Comparison of ENCODE assay signal across 11 cellular contexts in genomic region chr10:122490786-122491680, GRCh38. TPM values are rescaled to one million over a fixed set of nuclear protein-coding genes. Genes with fewer than 3 reads are reported as not detected.
A peak's percentile ranks its signal among the peaks of the same experiment; 100 is the strongest.
DNase-seq lines count a peak whose midpoint lies in the region; ATAC-seq and TF ChIP-seq lines count a peak whose summit lies in the region.
"Had no signal": no experiment of that assay in that cellular context is flagged by ENCODE, and none has a peak within 500 bp of the region (broad histone marks: within the 10 kb centered on the region; RNA-seq: fewer than 3 reads in every experiment).

No MANE protein-coding gene starts in this region.

- peak; percentile 31 for DNase-seq in ELF-1 (ENCODE audit: low read depth, low spot score)
- DNase-seq in activated CD4-positive, alpha-beta T cell treated with anti-CD3 and anti-CD28 coated beads, Interleukin-2, amount 10 ng/mL, durations not matched to agents 24 days and 14 days = peak; percentile 71
- peak; percentile 5 to 15 (median 8) for DNase-seq in effector memory CD4-positive, alpha-beta T cell
- DNase-seq in NCI-H2029 treated with DMSO at 0.1 percent for 48 hours (lab: John Stamatoyannopoulos, UW) = no peak
- DNase-seq in GM10266 (ENCODE audit: extremely low spot score) = no peak

- no peak overlapping the region for H3K4me3 ChIP-seq in effector memory CD4-positive, alpha-beta T cell (ENCODE audit: insufficient read depth, low read depth, low read length, poor library complexity, severe bottlenecking)
- H3K4me3 ChIP-seq in skeletal muscle tissue (ENCODE audit: low read length in 3 of 3) = no peak overlapping the region
- H3K4me3 ChIP-seq: heart left ventricle, upper lobe of left lung had no signal

- no peak overlapping the region for H3K27ac Mint-ChIP-seq in activated CD4-positive, alpha-beta T cell treated with anti-CD3 and anti-CD28 coated beads, Interleukin-2, amount 10 ng/mL, durations not matched to agents 24 days and 14 days
- H3K27ac Mint-ChIP-seq: activated naive CD4-positive, alpha-beta T cell treated with anti-CD3 and anti-CD28 coated beads, Interleukin-2, amount 50 U/mL, for 24 hours had no signal

- no peak overlapping the region for H3K9ac ChIP-seq in skeletal muscle tissue (ENCODE audit: low read depth in 1 of 3, low read length in 3 of 3)

- H3K4me1 Mint-ChIP-seq in activated CD4-positive, alpha-beta T cell treated with anti-CD3 and anti-CD28 coated beads, Interleukin-2, amount 10 ng/mL, durations not matched to agents 24 days and 14 days = peaks cover 12% of the 10 kb centered on the region

- intact Hi-C loops in activated CD4-positive, alpha-beta T cell treated with anti-CD3 and anti-CD28 coated beads, Interleukin-2, amount 10 ng/mL, durations not matched to agents 24 days and 14 days (cut with micrococcal nuclease) = no loop called here

- ATAC-seq in GM21723 (IDR thresholded peaks at IDR 0.05; ENCODE audit: unreplicated experiment) = no peak
- no peak for ATAC-seq in GM19455 (IDR thresholded peaks at IDR 0.05; ENCODE audit: unreplicated experiment)
- ATAC-seq: heart left ventricle had no signal

- H3K36me3 Mint-ChIP-seq in activated CD4-positive, alpha-beta T cell treated with anti-CD3 and anti-CD28 coated beads, Interleukin-2, amount 10 ng/mL, durations not matched to agents 24 days and 14 days (ENCODE audit: low read depth) = no peaks in the 10 kb centered on the region
- H3K36me3 Mint-ChIP-seq: activated naive CD4-positive, alpha-beta T cell treated with anti-CD3 and anti-CD28 coated beads, Interleukin-2, amount 50 U/mL, for 24 hours had no signal

- H3K27ac ChIP-seq in effector memory CD4-positive, alpha-beta T cell (ENCODE audit: insufficient read depth, low read length, poor library complexity, severe bottlenecking) = no peak overlapping the region
- H3K27ac ChIP-seq in skeletal muscle tissue (ENCODE audit: low read depth, low read length) = peak overlapping the region; percentile 29
- H3K27ac ChIP-seq: upper lobe of left lung had no signal

- H3K4me1 ChIP-seq in effector memory CD4-positive, alpha-beta T cell (ENCODE audit: control insufficient read depth, insufficient read depth, low read length, poor library complexity, severe bottlenecking) = peaks cover 10% of the 10 kb centered on the region
- peaks cover 26 to 37% (median 36%) of the 10 kb centered on the region in 3 donors for H3K4me1 ChIP-seq in skeletal muscle tissue (ENCODE audit: control insufficient read depth in 3 of 3, insufficient read depth in 3 of 3, low read length in 3 of 3)

- no peak overlapping the region for H3K4me3 Mint-ChIP-seq in activated CD4-positive, alpha-beta T cell treated with anti-CD3 and anti-CD28 coated beads, Interleukin-2, amount 10 ng/mL, durations not matched to agents 24 days and 14 days
- H3K4me3 Mint-ChIP-seq: activated naive CD4-positive, alpha-beta T cell treated with anti-CD3 and anti-CD28 coated beads, Interleukin-2, amount 50 U/mL, for 24 hours had no signal

- no peaks in the 10 kb centered on the region for H3K36me3 ChIP-seq in effector memory CD4-positive, alpha-beta T cell (ENCODE audit: control insufficient read depth, insufficient read depth, low read length)
- H3K36me3 ChIP-seq in skeletal muscle tissue (ENCODE audit: control insufficient read depth in 3 of 3, insufficient read depth in 3 of 3, low read length in 3 of 3) = peaks cover 0 to 3% (median 0%) of the 10 kb centered on the region in 3 donors

- H3K27me3 Mint-ChIP-seq in activated CD4-positive, alpha-beta T cell treated with anti-CD3 and anti-CD28 coated beads, Interleukin-2, amount 10 ng/mL, durations not matched to agents 24 days and 14 days = peaks cover 10% of the 10 kb centered on the region

- H3K27me3 ChIP-seq in effector memory CD4-positive, alpha-beta T cell (replicated peaks; ENCODE audit: control insufficient read depth, insufficient read depth, low read length, poor library complexity, severe bottlenecking) = no peaks in the 10 kb centered on the region
- no peaks in the 10 kb centered on the region for H3K27me3 ChIP-seq in skeletal muscle tissue (ENCODE audit: control insufficient read depth in 3 of 3, insufficient read depth in 3 of 3, low read length in 3 of 3)
- H3K27me3 ChIP-seq: heart left ventricle, upper lobe of left lung had no signal

- no peaks in the 10 kb centered on the region for H3K9me3 ChIP-seq in effector memory CD4-positive, alpha-beta T cell (ENCODE audit: control insufficient read depth, low read length)
- H3K9me3 ChIP-seq in skeletal muscle tissue (ENCODE audit: control insufficient read depth in 3 of 3, low read length in 3 of 3) = no peaks in the 10 kb centered on the region
- H3K9me3 ChIP-seq: heart left ventricle, upper lobe of left lung had no signal

- no peak for TF ChIP-seq CTCF in GM10266 (IDR thresholded peaks at IDR 0.05; ENCODE audit: control insufficient read depth, insufficient read depth, low read depth, missing control alignments)

- H3K9me3 Mint-ChIP-seq in activated CD4-positive, alpha-beta T cell treated with anti-CD3 and anti-CD28 coated beads, Interleukin-2, amount 10 ng/mL, durations not matched to agents 24 days and 14 days = no peaks in the 10 kb centered on the region
- H3K9me3 Mint-ChIP-seq: activated naive CD4-positive, alpha-beta T cell treated with anti-CD3 and anti-CD28 coated beads, Interleukin-2, amount 50 U/mL, for 24 hours had no signal

RNA-seq across cellular contexts. Expression of gene HTRA1, which starts 29.7 kb away (rescaled TPM):
- total RNA-seq in activated CD4-positive, alpha-beta T cell treated with anti-CD3 and anti-CD28 coated beads, Interleukin-2, amount 10 ng/mL, durations not matched to agents 24 days and 14 days = not detected in 2 replicates
- 69.9 TPM for total RNA-seq in skeletal muscle tissue

RNA-seq across cellular contexts. Expression of gene ARMS2, which starts 36.6 kb away (rescaled TPM):
- total RNA-seq in activated CD4-positive, alpha-beta T cell treated with anti-CD3 and anti-CD28 coated beads, Interleukin-2, amount 10 ng/mL, durations not matched to agents 24 days and 14 days = not detected in 2 replicates
- total RNA-seq in skeletal muscle tissue = not detected
- total RNA-seq: upper lobe of left lung had no signal

Comparison
In these comparisons a context has a peak if more than half of its experiments do, and no peak if none do; other contexts are left out.
1. DNase-seq: peak in ELF-1 (single experiment), activated CD4-positive, alpha-beta T cell treated with anti-CD3 and anti-CD28 coated beads, Interleukin-2, amount 10 ng/mL, durations not matched to agents 24 days and 14 days (single experiment) and effector memory CD4-positive, alpha-beta T cell (3 of 3); none in NCI-H2029 treated with DMSO at 0.1 percent for 48 hours (single experiment) and GM10266 (single experiment).
2. RNA of gene HTRA1, which starts 29.7 kb away (total RNA-seq): 69.9 TPM in skeletal muscle tissue (single experiment); not detected in activated CD4-positive, alpha-beta T cell treated with anti-CD3 and anti-CD28 coated beads, Interleukin-2, amount 10 ng/mL, durations not matched to agents 24 days and 14 days; every median in the first group is over 10 times any median in the second.